10 cellular contexts compared by ENCODE assay signal in the genomic region with DNA sequence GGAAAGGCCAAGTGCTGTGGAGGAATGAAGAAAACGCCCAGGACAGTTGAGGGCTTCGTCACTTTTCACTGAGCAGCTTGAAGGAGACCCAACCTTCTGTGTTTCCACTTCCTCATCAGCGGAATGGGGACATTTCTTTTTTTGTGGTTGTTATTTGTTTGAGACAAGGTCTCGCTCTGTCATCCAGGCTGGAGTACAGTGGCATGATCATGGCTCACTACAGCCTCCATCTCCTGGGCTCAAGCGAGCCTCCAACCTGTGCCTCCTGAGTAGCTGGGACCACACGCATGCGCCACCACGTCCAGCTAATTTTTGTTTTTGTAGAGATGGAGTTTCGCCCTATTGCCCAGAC. TPM values are rescaled to one million over a fixed set of nuclear protein-coding genes. Genes with fewer than 3 reads are reported as not detected.
A peak's percentile ranks its signal among the peaks of the same experiment; 100 is the strongest.
DNase-seq lines count a peak whose midpoint lies in the region; ATAC-seq and TF ChIP-seq lines count a peak whose summit lies in the region.
"Had no signal": no experiment of that assay in that cellular context is flagged by ENCODE, and none has a peak within 500 bp of the region (broad histone marks: within the 10 kb centered on the region; RNA-seq: fewer than 3 reads in every experiment).

No MANE protein-coding gene starts in this region.

- no peak overlapping the region for H2AK9ac ChIP-seq in IMR-90 (replicated peaks; ENCODE audit: low read depth, low read length, poor library complexity)

- H3K4me3 Mint-ChIP-seq in CD8-positive, alpha-beta memory T cell: no peak overlapping the region
- H3K4me3 Mint-ChIP-seq: H9, immature natural killer cell had no signal

- no peak overlapping the region for H3K18ac ChIP-seq in IMR-90 (ENCODE audit: low read depth, low read length)

- H3K79me1 ChIP-seq in IMR-90 (ENCODE audit: low read depth in 1 of 2, low read length in 2 of 2): 0 out of 4 replicates have a peak, but pooled peaks cover 0 to 3% of the 10 kb centered on the region in 2 experiments

- H3K4me3 ChIP-seq in GM12865 (ENCODE audit: low read depth, low read length) (peak overlapping the region; percentile 44), IMR-90 (ENCODE audit: insufficient read depth, low read depth, low read length) (no peak overlapping the region), adipocyte (ENCODE audit: low read length) (peak overlapping the region; percentile 15), neutrophil (ENCODE audit: low read depth in 1 of 2, low read length in 1 of 2) (peak overlapping the region; percentile 44 to 53)
- H3K4me3 ChIP-seq in CD8-positive, alpha-beta memory T cell (ENCODE audit: low read length): no peak overlapping the region

- no peak for ATAC-seq in IMR-90 (ENCODE audit: low read depth)
- no peak for ATAC-seq in GM21576 (IDR thresholded peaks at IDR 0.05; ENCODE audit: unreplicated experiment)

- TF ChIP-seq RAD21 in IMR-90 (IDR thresholded peaks at IDR 0.05; ENCODE audit: low read length): no peak

- CTCF ChIA-PET in IMR-90 (lab: Yijun Ruan, JAX): interaction anchor here (1.6 kb wide), 1 partner anchor 15 kb away, joined by 3 read pairs; no protein-coding TSS in a partner anchor
- CTCF ChIA-PET in CD8-positive, alpha-beta memory T cell (lab: Charles Lee): interaction anchor here (2.1 kb wide), 1 partner anchor 12 kb away, joined by 6 read pairs; no protein-coding TSS in a partner anchor

- no TSS peak for BruUV-seq in IMR-90 (replicated peaks; lab: Mats Ljungman, UMichigan)

- intact Hi-C loops in IMR-90 (cut with micrococcal nuclease): no loop called here

- WGBS in IMR-90 (ENCODE audit: extremely low coverage in 2 of 2, insufficient read length in 1 of 2), 2 experiments: 100% methylated on average over 1 of the region's 9 CpGs; no CpG with 5 or more reads in 1 of the 2 experiments

- H3K36me3 Mint-ChIP-seq in CD8-positive, alpha-beta memory T cell: no peaks in the 10 kb centered on the region
- H3K36me3 Mint-ChIP-seq: immature natural killer cell had no signal

- no peak overlapping the region for H2AFZ ChIP-seq in IMR-90 (replicated peaks; ENCODE audit: low read length, poor library complexity)

- peak overlapping the region; percentile 12; the same call in 1 of the 2 replicates for H2AK5ac ChIP-seq in IMR-90 (ENCODE audit: low read depth, low read length)

- no peak overlapping the region for H3K4me2 ChIP-seq in IMR-90 (ENCODE audit: low read depth, low read length)

- in situ Hi-C loops in IMR-90 (cut with MboI; ENCODE audit: low sequenced_read_pairs): no loop called here

- peaks cover 15 to 40% (median 30%) of the 10 kb centered on the region in 3 donors for H3K4me1 Mint-ChIP-seq in CD8-positive, alpha-beta memory T cell

- H3K9me1 ChIP-seq in IMR-90 (ENCODE audit: insufficient read depth, low read length): peaks cover 34% of the 10 kb centered on the region

- no peaks in the 10 kb centered on the region for H3K9me3 ChIP-seq in IMR-90 (ENCODE audit: control insufficient read depth, insufficient read depth, low read length)
- H3K9me3 ChIP-seq in adipocyte (ENCODE audit: control insufficient read depth, low read length): no peaks in the 10 kb centered on the region
- no peaks in the 10 kb centered on the region for H3K9me3 ChIP-seq in neutrophil
- no peaks in the 10 kb centered on the region for H3K9me3 ChIP-seq in CD8-positive, alpha-beta memory T cell (ENCODE audit: low read length)

- H3K27me3 ChIP-seq in IMR-90 (ENCODE audit: control insufficient read depth, insufficient read depth, low read length): no peaks in the 10 kb centered on the region
- H3K27me3 ChIP-seq in adipocyte (replicated peaks; ENCODE audit: control insufficient read depth, insufficient read depth, low read length): no peaks in the 10 kb centered on the region
- H3K27me3 ChIP-seq in neutrophil: no peaks in the 10 kb centered on the region
- H3K27me3 ChIP-seq in CD8-positive, alpha-beta memory T cell (ENCODE audit: insufficient read depth, low read length, poor library complexity, severe bottlenecking): no peaks in the 10 kb centered on the region

- peaks cover 4% of the 10 kb centered on the region for H4K20me1 ChIP-seq in IMR-90 (ENCODE audit: insufficient read depth, low read length)

- no peaks in the 10 kb centered on the region for H3K27me3 Mint-ChIP-seq in CD8-positive, alpha-beta memory T cell

- no peak overlapping the region for H3K23ac ChIP-seq in IMR-90 (ENCODE audit: low read depth, low read length)

- no peak overlapping the region for H3K27ac Mint-ChIP-seq in CD8-positive, alpha-beta memory T cell

- H3K27ac ChIP-seq in IMR-90 (ENCODE audit: insufficient read depth, low read length) (no peak overlapping the region), neutrophil (peak overlapping the region; percentile 100)
- H3K27ac ChIP-seq in CD8-positive, alpha-beta memory T cell (ENCODE audit: low read depth, low read length): no peak overlapping the region

- H3K4me1 ChIP-seq in IMR-90 (ENCODE audit: control insufficient read depth, insufficient read depth, low read length): peaks cover 29% of the 10 kb centered on the region
- peaks cover 49% of the 10 kb centered on the region for H3K4me1 ChIP-seq in adipocyte (ENCODE audit: control insufficient read depth, insufficient read depth, low read length)
- peaks cover 98 to 100% of the 10 kb centered on the region in 2 experiments for H3K4me1 ChIP-seq in neutrophil (ENCODE audit: control insufficient read depth in 1 of 2, insufficient read depth in 1 of 2, low read depth in 1 of 2, low read length in 1 of 2)
- H3K4me1 ChIP-seq in CD8-positive, alpha-beta memory T cell (ENCODE audit: insufficient read depth, low read length): peaks cover 6% of the 10 kb centered on the region

- H3K36me3 ChIP-seq in IMR-90 (ENCODE audit: control insufficient read depth, insufficient read depth, low read length): no peaks in the 10 kb centered on the region
- no peaks in the 10 kb centered on the region for H3K36me3 ChIP-seq in adipocyte (ENCODE audit: control insufficient read depth, insufficient read depth, low read length, severe bottlenecking)
- no peaks in the 10 kb centered on the region for H3K36me3 ChIP-seq in neutrophil
- H3K36me3 ChIP-seq in CD8-positive, alpha-beta memory T cell (ENCODE audit: insufficient read depth, low read length): no peaks in the 10 kb centered on the region

- no peak overlapping the region for H2BK20ac ChIP-seq in IMR-90 (ENCODE audit: low read depth, low read length)

- H3K14ac ChIP-seq in IMR-90 (replicated peaks; ENCODE audit: low read depth, low read length): no peak overlapping the region

- dilution Hi-C loops in IMR-90 (cut with HindIII; ENCODE audit: low sequenced_read_pairs, unreplicated experiment): no loop called here

- no peak overlapping the region for H2BK5ac ChIP-seq in IMR-90 (ENCODE audit: low read depth, low read length, poor library complexity, severe bottlenecking)

- no peak overlapping the region for H2BK120ac ChIP-seq in IMR-90 (ENCODE audit: low read depth, low read length)

- H4K5ac ChIP-seq in IMR-90 (ENCODE audit: low read depth, low read length): peak overlapping the region; percentile 8; the same call in 1 of the 2 replicates

- no peak for TF ChIP-seq POLR2A in IMR-90 (IDR thresholded peaks at IDR 0.05; ENCODE audit: low read depth, low read length)

- H3K9ac ChIP-seq in IMR-90 (ENCODE audit: low read depth, low read length) (no peak overlapping the region), adipocyte (ENCODE audit: low read length) (no peak overlapping the region)

- DNase-seq in GM12865 (ENCODE audit: low read depth): peak; percentile 73
- no peak for DNase-seq in IMR-90
- DNase-seq in adipocyte (ENCODE audit: low read depth): no peak
- DNase-seq in CD8-positive, alpha-beta memory T cell: no peak
- DNase-seq in NCI-H82 (lab: John Stamatoyannopoulos, UW): no peak
- DNase-seq in iPS-NIHi7 (ENCODE audit: extremely low spot score): no peak
- DNase-seq: H9 had no signal

- TF ChIP-seq CTCF in GM12865 (IDR thresholded peaks at IDR 0.05; ENCODE audit: insufficient read depth, low read depth, low read length, missing control alignments): no peak
- no peak for TF ChIP-seq CTCF in IMR-90 (conservative IDR thresholded peaks at IDR 0.05; ENCODE audit: low read depth, low read length)
- no peak for TF ChIP-seq CTCF in neutrophil (IDR thresholded peaks at IDR 0.05)

- peak overlapping the region; percentile 10 for H3K4ac ChIP-seq in IMR-90 (ENCODE audit: low read depth, low read length)

- peak overlapping the region in 1 of 2 experiments; percentile 26; a peak in 1 of 4 replicates for H4K8ac ChIP-seq in IMR-90 (ENCODE audit: low read depth in 2 of 2, low read length in 2 of 2)

- H3K56ac ChIP-seq in IMR-90 (ENCODE audit: extremely low read depth, insufficient read depth, low read length): no peak overlapping the region

- H3K9me3 Mint-ChIP-seq in CD8-positive, alpha-beta memory T cell: no peaks in the 10 kb centered on the region
- H3K9me3 Mint-ChIP-seq: H9, immature natural killer cell had no signal

- POLR2A ChIA-PET in IMR-90 (lab: Charles Lee; ENCODE audit: unreplicated experiment): no interaction called here
- POLR2A ChIA-PET in CD8-positive, alpha-beta memory T cell (lab: Charles Lee): interaction anchor here (1.3 kb wide), 1 partner anchor 29 kb away, joined by 5 read pairs; a partner anchor contains a TSS

- H4K91ac ChIP-seq in IMR-90 (ENCODE audit: insufficient read depth, low read depth, low read length): 0 out of 2 replicates have a peak overlapping the region, but pooled peaks have one; percentile 10

- H2BK15ac ChIP-seq in IMR-90 (ENCODE audit: low read depth, low read length): peak overlapping the region; percentile 5; the same call in 1 of the 3 replicates

TF ChIP-seq in IMR-90, 13 proteins besides CTCF, POLR2A, EP300 and RAD21:
- TF ChIP-seq CHD1 (IDR thresholded peaks at IDR 0.05; ENCODE audit: low read depth, low read length): no peak
- no peak for TF ChIP-seq RFX5 (IDR thresholded peaks at IDR 0.05; ENCODE audit: low read depth, low read length)

RNA-seq across cellular contexts. Expression of a gene that starts 28.6 kb away (rescaled TPM):
- 9.2 and 10.0 TPM in 2 replicates for total RNA-seq in IMR-90 (2012; rRNA removed)
- polyA plus RNA-seq in IMR-90 (2012; rRNA removed): 11.4 and 11.6 TPM in 2 replicates
- 9.2 and 10.4 TPM in 2 replicates for polyA plus RNA-seq in IMR-90 (2012; cell fraction: cytosol; rRNA removed)
- 6.9 and 12.0 TPM in 2 replicates for polyA plus RNA-seq in IMR-90 (2012; cell fraction: nucleus; rRNA removed; ENCODE audit: low replicate concordance)
- 10 to 100 TPM; 39.6 to 39.9 TPM for total RNA-seq in CD8-positive, alpha-beta memory T cell
- 4.3 TPM for polyA plus RNA-seq in CD8-positive, alpha-beta memory T cell

RNA-seq across cellular contexts. Expression of a gene that starts 43.5 kb away (rescaled TPM):
- 118 and 168 TPM in 2 replicates for total RNA-seq in IMR-90 (2012; rRNA removed)
- 152 and 203 TPM in 2 replicates for polyA plus RNA-seq in IMR-90 (2012; rRNA removed)
- polyA plus RNA-seq in IMR-90 (2012; cell fraction: cytosol; rRNA removed): 77.4 and 134 TPM in 2 replicates
- 53.9 and 195 TPM in 2 replicates for polyA plus RNA-seq in IMR-90 (2012; cell fraction: nucleus; rRNA removed; ENCODE audit: low replicate concordance)
- 100 to 1,000 TPM; 288 to 305 TPM for total RNA-seq in CD8-positive, alpha-beta memory T cell
- polyA plus RNA-seq in CD8-positive, alpha-beta memory T cell: 110 TPM

Comparison
In these comparisons a context has a peak if more than half of its experiments do, and no peak if none do; other contexts are left out.
1. H3K4me3 ChIP-seq: peak in GM12865 (single experiment), adipocyte (single experiment) and neutrophil (2 of 2); none in IMR-90 (single experiment) and CD8-positive, alpha-beta memory T cell (single experiment).